24 cellular contexts compared by ENCODE assay signal in the genomic region with DNA sequence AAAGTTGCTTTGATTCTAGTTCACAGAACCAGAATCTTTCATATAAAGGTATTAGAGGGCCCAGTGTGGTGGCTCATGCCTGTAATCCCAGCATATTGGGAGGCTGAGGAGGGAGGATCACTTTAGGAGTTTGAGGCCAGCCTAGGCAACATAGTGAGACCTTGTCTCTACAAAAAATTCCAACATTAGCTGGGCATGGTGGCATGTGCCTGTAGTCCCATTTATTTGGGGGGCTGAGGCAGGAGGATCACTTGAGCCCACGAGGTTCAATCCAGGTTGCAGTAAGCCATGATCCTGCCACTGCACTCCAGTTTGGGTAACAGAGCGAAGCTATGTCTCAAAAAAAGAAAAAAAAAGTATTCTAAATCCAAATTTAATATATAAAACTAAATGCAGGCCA. TPM values are rescaled to one million over a fixed set of nuclear protein-coding genes. Genes with fewer than 3 reads are reported as not detected.
DNase-seq lines count a peak whose midpoint lies in the region; ATAC-seq, FAIRE-seq and TF ChIP-seq lines count a peak whose summit lies in the region.
"Had no signal": no experiment of that assay in that cellular context is flagged by ENCODE, and none has a peak within 500 bp of the region (broad histone marks: within the 10 kb centered on the region; RNA-seq: fewer than 3 reads in every experiment).

No MANE protein-coding gene starts in this region.

- in situ Hi-C loops in HepG2 (cut with HindIII; ENCODE audit: extremely low pct_ligation_motif_present, low pct_unique_long_range_greater_than_20kb): no loop called here

- no peaks in the 10 kb centered on the region; a peak in 1 of 5 replicates for H3K27me3 ChIP-seq in HepG2 (ENCODE audit: control insufficient read depth in 1 of 2, insufficient read depth in 2 of 2, low read length in 2 of 2)
- no peaks in the 10 kb centered on the region for H3K27me3 ChIP-seq in right lobe of liver
- no peaks in the 10 kb centered on the region for H3K27me3 ChIP-seq in keratinocyte (ENCODE audit: control insufficient read depth, extremely low read depth, insufficient read depth, low read length)
- H3K27me3 ChIP-seq in WERI-Rb-1 (ENCODE audit: insufficient read depth, low read depth, severe bottlenecking): no peaks in the 10 kb centered on the region
- H3K27me3 ChIP-seq: BE2C had no signal

- FAIRE-seq in HepG2 (lab: Jason Lieb, UNC) (no peak), keratinocyte (lab: Jason Lieb, UNC) (no peak)
- FAIRE-seq: GM12892, GM19239 had no signal

- dilution Hi-C loops in keratinocyte (cut with MboI; ENCODE audit: extremely low pct_ligation_motif_present, low sequenced_read_pairs): no loop called here

- peaks cover 28% of the 10 kb centered on the region for H3K36me3 Mint-ChIP-seq in progenitor cell of endocrine pancreas (ENCODE audit: insufficient read depth)

- DNase-seq in HepG2 (ENCODE audit: low spot score) (no peak), right lobe of liver (no peak), SK-N-MC (ENCODE audit: low read depth, low spot score) (no peak), keratinocyte (ENCODE audit: low read depth, low spot score) (no peak), WERI-Rb-1 (no peak), NCI-H1930 (lab: John Stamatoyannopoulos, UW) (no peak), progenitor cell of endocrine pancreas (ENCODE audit: low spot score, unreplicated experiment) (no peak)
- DNase-seq in activated CD4-positive, alpha-beta T cell treated with anti-CD3 and anti-CD28 coated beads for 1 hour: no peak
- DNase-seq: 8988T, ACHN, BE2C, DMS153, DND-41, GM23248, H9, KBM-7, MM.1S, NCI-H2029 treated with DMSO at 0.1 percent for 48 hours, NCI-H2227 treated with DMSO at 0.1 percent for 48 hours, NCI-H526 treated with DMSO at 0.1 percent for 48 hours had no signal

- H4K20me1 ChIP-seq in HepG2 (ENCODE audit: insufficient read depth, low read length): peaks cover 90% of the 10 kb centered on the region
- peaks cover 79% of the 10 kb centered on the region for H4K20me1 ChIP-seq in keratinocyte (ENCODE audit: control insufficient read depth, extremely low read depth, insufficient read depth, low read length)

- H3K9ac ChIP-seq in HepG2 (ENCODE audit: insufficient read depth, low read depth, low read length) (no peak overlapping the region), SK-N-MC (ENCODE audit: insufficient read length) (no peak overlapping the region), keratinocyte (ENCODE audit: control insufficient read depth, extremely low read depth, insufficient read depth, low read length) (no peak overlapping the region)
- H3K9ac ChIP-seq: GM23248 had no signal

- TF ChIP-seq RAD21 in HepG2 (CRISPR knock-in tag; IDR thresholded peaks at IDR 0.05): no peak

- TF ChIP-seq CTCF in HepG2 (CRISPR knock-in tag; IDR thresholded peaks at IDR 0.05) (no peak), right lobe of liver (IDR thresholded peaks at IDR 0.05) (no peak), keratinocyte (optimal IDR thresholded peaks at IDR 0.05 in 1 of 3, IDR thresholded peaks at IDR 0.05 in 1 of 3, conservative IDR thresholded peaks at IDR 0.05 in 1 of 3; ENCODE audit: extremely low read depth in 1 of 3, insufficient read depth in 2 of 3, low read length in 3 of 3) (no peak), WERI-Rb-1 (IDR thresholded peaks at IDR 0.05; ENCODE audit: low read depth, low read length) (no peak), progenitor cell of endocrine pancreas (IDR thresholded peaks at IDR 0.05; ENCODE audit: unreplicated experiment) (no peak)

- H3K9me3 Mint-ChIP-seq in progenitor cell of endocrine pancreas (ENCODE audit: low read depth): no peaks in the 10 kb centered on the region
- H3K9me3 Mint-ChIP-seq: H9 had no signal

- intact Hi-C loops in HepG2 (cut with micrococcal nuclease; ENCODE audit: unreplicated experiment): no loop called here
- intact Hi-C loops in right lobe of liver (cut with DNase I): no loop called here

- no peaks in the 10 kb centered on the region for H3K27me3 Mint-ChIP-seq in progenitor cell of endocrine pancreas

- H3K27ac ChIP-seq in HepG2 (ENCODE audit: extremely low read length, insufficient read depth, low read length) (no peak overlapping the region), right lobe of liver (peak overlapping the region in 1 of 3 donors; percentile 0), SK-N-MC (0 out of 2 replicates have a peak overlapping the region, but pooled peaks have one; percentile 10), keratinocyte (ENCODE audit: control insufficient read depth, insufficient read depth, low read length) (no peak overlapping the region), WERI-Rb-1 (no peak overlapping the region)
- H3K27ac ChIP-seq: GM23248 had no signal

- peaks cover 11% of the 10 kb centered on the region for H3K4me1 Mint-ChIP-seq in progenitor cell of endocrine pancreas (ENCODE audit: low read depth)

- H3K4me1 ChIP-seq in HepG2 (ENCODE audit: insufficient read depth, low read length) (peaks cover 40% of the 10 kb centered on the region), right lobe of liver (peaks cover 0 to 39% (median 9%) of the 10 kb centered on the region in 4 donors), keratinocyte (ENCODE audit: control insufficient read depth, extremely low read depth, insufficient read depth, low read length) (peaks cover 51% of the 10 kb centered on the region)
- H3K4me1 ChIP-seq: BE2C had no signal

- H3K27ac Mint-ChIP-seq in progenitor cell of endocrine pancreas: no peak overlapping the region

- peaks cover 72% of the 10 kb centered on the region for H3K79me2 ChIP-seq in HepG2 (ENCODE audit: insufficient read depth, low read length)
- peaks cover 87% of the 10 kb centered on the region for H3K79me2 ChIP-seq in keratinocyte (ENCODE audit: control insufficient read depth, insufficient read depth, low read length)

- no TSS peak for BruUV-seq in HepG2 (replicated peaks; lab: Mats Ljungman, UMichigan)

- CTCF ChIA-PET in HepG2 (lab: Yijun Ruan, JAX; ENCODE audit: low intra/inter-chr PET ratio, low total read pairs): no interaction called here

- no peak for ATAC-seq in HepG2
- no peak for ATAC-seq in right lobe of liver
- ATAC-seq: Panc1, SK-N-SH treated with all-trans-retinoic acid at 6 μM for 48 hours had no signal

- H3K4me3 Mint-ChIP-seq in progenitor cell of endocrine pancreas (ENCODE audit: low read depth): no peak overlapping the region
- H3K4me3 Mint-ChIP-seq: H9 had no signal

- H3K9me1 ChIP-seq in keratinocyte (ENCODE audit: control insufficient read depth, extremely low read depth, insufficient read depth, low read length): peaks cover 5% of the 10 kb centered on the region

- H3K4me3 ChIP-seq in HepG2 (replicated peaks in 1 of 3; ENCODE audit: insufficient read depth in 1 of 3, low read depth in 2 of 3, low read length in 3 of 3) (no peak overlapping the region), right lobe of liver (no peak overlapping the region), SK-N-MC (no peak overlapping the region), keratinocyte (ENCODE audit: control insufficient read depth in 2 of 3, extremely low read depth in 1 of 3, insufficient read depth in 2 of 3, low read depth in 1 of 3, low read length in 3 of 3) (no peak overlapping the region), WERI-Rb-1 (ENCODE audit: low read depth, low read length) (no peak overlapping the region)
- H3K4me3 ChIP-seq: GM23248 had no signal

- H3K36me3 ChIP-seq in HepG2 (replicated peaks in 1 of 2; ENCODE audit: control insufficient read depth in 1 of 2, insufficient read depth in 2 of 2, low read length in 2 of 2) (peaks cover 25 to 65% of the 10 kb centered on the region in 2 experiments), right lobe of liver (peaks cover 0 to 84% (median 31%) of the 10 kb centered on the region in 4 donors), SK-N-MC (ENCODE audit: insufficient read depth, low read length) (peaks cover 95% of the 10 kb centered on the region), keratinocyte (ENCODE audit: control insufficient read depth in 2 of 2, extremely low read depth in 1 of 2, insufficient read depth in 2 of 2, low read length in 2 of 2) (peaks cover 41 to 68% of the 10 kb centered on the region in 2 experiments), WERI-Rb-1 (peaks cover 89% of the 10 kb centered on the region)

- POLR2A ChIA-PET in HepG2 (lab: Yijun Ruan, JAX): no interaction called here

- H3K4me2 ChIP-seq in HepG2 (ENCODE audit: low read depth, low read length) (no peak overlapping the region), keratinocyte (ENCODE audit: control insufficient read depth, extremely low read depth, insufficient read depth, low read depth, low read length) (peak overlapping the region; percentile 13)

- WGBS in HepG2 (ENCODE audit: low lambda C conversion rate): 97% methylated on average over 2 of the region's 2 CpGs
- 100% methylated on average over 2 of the region's 2 CpGs for WGBS in right lobe of liver (ENCODE audit: insufficient coverage, low coverage, low lambda C conversion rate, missing lambda C conversion rate)

- H2AFZ ChIP-seq in HepG2 (ENCODE audit: low read length) (no peak overlapping the region), keratinocyte (ENCODE audit: control insufficient read depth, low read length) (no peak overlapping the region)
- H2AFZ ChIP-seq: GM23248 had no signal

- H3K9me3 ChIP-seq in HepG2 (ENCODE audit: low read length): no peaks in the 10 kb centered on the region
- no peaks in the 10 kb centered on the region for H3K9me3 ChIP-seq in right lobe of liver
- no peaks in the 10 kb centered on the region for H3K9me3 ChIP-seq in SK-N-MC (ENCODE audit: low read depth, low read length)
- H3K9me3 ChIP-seq in keratinocyte (ENCODE audit: control insufficient read depth, low read depth, low read length): no peaks in the 10 kb centered on the region
- H3K9me3 ChIP-seq in WERI-Rb-1 (ENCODE audit: severe bottlenecking): no peaks in the 10 kb centered on the region
- H3K9me3 ChIP-seq: BE2C had no signal

- TF ChIP-seq POLR2A in HepG2 (IDR thresholded peaks at IDR 0.05; ENCODE audit: insufficient read depth in 1 of 2, low read depth in 2 of 2, low read length in 2 of 2) (no peak), right lobe of liver (IDR thresholded peaks at IDR 0.05) (no peak)

- TF ChIP-seq EP300 in HepG2 (IDR thresholded peaks at IDR 0.05; ENCODE audit: low read depth in 2 of 2, low read length in 2 of 2) (no peak), HepG2 (CRISPR knock-in tag; IDR thresholded peaks at IDR 0.05; ENCODE audit: borderline replicate concordance) (no peak)

RNA-seq across cellular contexts. Expression of a gene that starts 9.1 kb away (rescaled TPM):
- total RNA-seq in HepG2 (2016; rRNA removed; fragmentation: Illumina TruSeq; extraction: Trizol) (24.0 and 51.6 TPM in 2 replicates), right lobe of liver (100 to 1,000 TPM in 1 of 6 experiments, 10 to 100 TPM in 4, 1 to 10 TPM in 1; 8.6 to 117 (median 26.8) TPM), progenitor cell of endocrine pancreas (67.3 and 73.2 TPM in 2 replicates)
- 18.8 and 19.8 TPM in 2 replicates for total RNA-seq in HepG2 (2016; cell fraction: cytosol; rRNA removed; fragmentation: Illumina TruSeq; extraction: Trizol; ENCODE audit: low read depth)
- total RNA-seq in HepG2 (2016; cell fraction: insoluble cytoplasmic fraction; rRNA removed; fragmentation: Illumina TruSeq; extraction: Trizol): 20.6 and 54.1 TPM in 2 replicates
- total RNA-seq in HepG2 (2016; cell fraction: membrane; rRNA removed; fragmentation: Illumina TruSeq; extraction: Trizol): 25.2 and 30.7 TPM in 2 replicates
- 55.9 and 71.2 TPM in 2 replicates for total RNA-seq in HepG2 (2016; cell fraction: nucleus; rRNA removed; fragmentation: Illumina TruSeq; extraction: Trizol)
- polyA plus RNA-seq in HepG2 (2011; rRNA removed) (92.5 and 135 TPM in 2 replicates), keratinocyte (182 to 325 TPM (median 241 TPM) in 3 replicates)
- polyA plus RNA-seq in HepG2 (2011; cell fraction: cytosol; rRNA removed): 45.7 and 58.8 TPM in 2 replicates
- polyA plus RNA-seq in HepG2 (2011; cell fraction: nucleus; rRNA removed): 95.8 and 112 TPM in 2 replicates
- 45.0 and 107 TPM in 2 replicates for polyA plus RNA-seq in HepG2 (2012)
- polyA plus RNA-seq in HepG2 (2016; cell fraction: cytosol; fragmentation: Illumina TruSeq; extraction: Trizol; ENCODE audit: low read depth): 3.2 and 4.4 TPM in 2 replicates
- 11.3 and 19.1 TPM in 2 replicates for polyA plus RNA-seq in HepG2 (2016; cell fraction: insoluble cytoplasmic fraction; fragmentation: Illumina TruSeq; extraction: Trizol; ENCODE audit: low read depth)
- polyA plus RNA-seq in HepG2 (2016; cell fraction: membrane; fragmentation: Illumina TruSeq; extraction: Trizol; ENCODE audit: low read depth): 6.6 and 7.9 TPM in 2 replicates
- 79.1 and 81.9 TPM in 2 replicates for polyA plus RNA-seq in HepG2 (2016; cell fraction: nucleus; fragmentation: Illumina TruSeq; extraction: Trizol; ENCODE audit: insufficient read depth, low read depth)
- polyA minus RNA-seq in HepG2 (2011; rRNA and poly(A)+ RNA removed; ENCODE audit: low replicate concordance): 183 and 246 TPM in 2 replicates
- polyA minus RNA-seq in HepG2 (2011; cell fraction: cytosol; rRNA and poly(A)+ RNA removed): 98.4 and 116 TPM in 2 replicates
- 110 and 155 TPM in 2 replicates for polyA minus RNA-seq in HepG2 (2011; cell fraction: nucleus; rRNA and poly(A)+ RNA removed)
- polyA plus RNA-seq in keratinocyte (2011; ENCODE audit: low read depth): 88.4 TPM
- polyA plus RNA-seq in keratinocyte (2011; cell fraction: cytosol; rRNA removed): 106 and 112 TPM in 2 replicates
- polyA plus RNA-seq in keratinocyte (2011; cell fraction: nucleus; rRNA removed): 592 and 620 TPM in 2 replicates
- polyA plus RNA-seq in keratinocyte (2012; ENCODE audit: low replicate concordance): 111 and 279 TPM in 2 replicates
- polyA minus RNA-seq in keratinocyte: 329 to 852 TPM (median 451 TPM) in 3 replicates
- polyA minus RNA-seq in keratinocyte (2011; cell fraction: cytosol; rRNA and poly(A)+ RNA removed): 266 TPM
- polyA minus RNA-seq in keratinocyte (2011; cell fraction: nucleus; rRNA and poly(A)+ RNA removed): 877 and 920 TPM in 2 replicates

RNA-seq across cellular contexts. Expression of a gene that starts 57.3 kb away (rescaled TPM):
- 46.2 and 63.2 TPM in 2 replicates for total RNA-seq in HepG2 (2016; rRNA removed; fragmentation: Illumina TruSeq; extraction: Trizol)
- 7.6 and 7.9 TPM in 2 replicates for total RNA-seq in HepG2 (2016; cell fraction: cytosol; rRNA removed; fragmentation: Illumina TruSeq; extraction: Trizol; ENCODE audit: low read depth)
- 47.6 and 55.0 TPM in 2 replicates for total RNA-seq in HepG2 (2016; cell fraction: insoluble cytoplasmic fraction; rRNA removed; fragmentation: Illumina TruSeq; extraction: Trizol)
- total RNA-seq in HepG2 (2016; cell fraction: membrane; rRNA removed; fragmentation: Illumina TruSeq; extraction: Trizol): 21.9 and 24.3 TPM in 2 replicates
- total RNA-seq in HepG2 (2016; cell fraction: nucleus; rRNA removed; fragmentation: Illumina TruSeq; extraction: Trizol): 24.3 and 25.4 TPM in 2 replicates
- 8.8 and 10.0 TPM in 2 replicates for polyA plus RNA-seq in HepG2 (2011; rRNA removed)
- polyA plus RNA-seq in HepG2 (2011; cell fraction: cytosol; rRNA removed): 6.3 and 10.5 TPM in 2 replicates
- 10.2 and 12.2 TPM in 2 replicates for polyA plus RNA-seq in HepG2 (2011; cell fraction: nucleus; rRNA removed)
- polyA plus RNA-seq in HepG2 (2012): 3.9 and 8.5 TPM in 2 replicates
- 3.0 and 3.9 TPM in 2 replicates for polyA plus RNA-seq in HepG2 (2016; cell fraction: cytosol; fragmentation: Illumina TruSeq; extraction: Trizol; ENCODE audit: low read depth)
- 26.0 and 27.0 TPM in 2 replicates for polyA plus RNA-seq in HepG2 (2016; cell fraction: insoluble cytoplasmic fraction; fragmentation: Illumina TruSeq; extraction: Trizol; ENCODE audit: low read depth)
- polyA plus RNA-seq in HepG2 (2016; cell fraction: membrane; fragmentation: Illumina TruSeq; extraction: Trizol; ENCODE audit: low read depth): 7.2 and 8.5 TPM in 2 replicates
- 31.6 and 34.4 TPM in 2 replicates for polyA plus RNA-seq in HepG2 (2016; cell fraction: nucleus; fragmentation: Illumina TruSeq; extraction: Trizol; ENCODE audit: insufficient read depth, low read depth)
- 27.2 and 131 TPM in 2 replicates for polyA minus RNA-seq in HepG2 (2011; rRNA and poly(A)+ RNA removed; ENCODE audit: low replicate concordance)
- 11.4 and 21.7 TPM in 2 replicates for polyA minus RNA-seq in HepG2 (2011; cell fraction: cytosol; rRNA and poly(A)+ RNA removed)
- 8.6 and 9.8 TPM in 2 replicates for polyA minus RNA-seq in HepG2 (2011; cell fraction: nucleus; rRNA and poly(A)+ RNA removed)
- 1 to 10 TPM in 5 of 6 experiments, under 1 TPM in 1; 0.90 to 3.8 (median 2.2) TPM for total RNA-seq in right lobe of liver
- polyA plus RNA-seq in keratinocyte: 1.8 to 8.0 TPM (median 6.4 TPM) in 3 replicates
- 0.44 TPM for polyA plus RNA-seq in keratinocyte (2011; ENCODE audit: low read depth)
- 1.1 and 2.1 TPM in 2 replicates for polyA plus RNA-seq in keratinocyte (2011; cell fraction: cytosol; rRNA removed)
- polyA plus RNA-seq in keratinocyte (2011; cell fraction: nucleus; rRNA removed): 0.99 and 1.8 TPM in 2 replicates
- polyA plus RNA-seq in keratinocyte (2012; ENCODE audit: low replicate concordance): 0.11 and 8.6 TPM in 2 replicates
- polyA minus RNA-seq in keratinocyte: 4.6 to 20.9 TPM (median 14.5 TPM) in 3 replicates
- polyA minus RNA-seq in keratinocyte (2011; cell fraction: cytosol; rRNA and poly(A)+ RNA removed): 20.9 TPM
- polyA minus RNA-seq in keratinocyte (2011; cell fraction: nucleus; rRNA and poly(A)+ RNA removed): 3.0 and 3.3 TPM in 2 replicates
- 22.8 and 24.3 TPM in 2 replicates for total RNA-seq in progenitor cell of endocrine pancreas
